19 cellular contexts compared by ENCODE assay signal in genomic region chr2:67295406-67295805, GRCh38.
A peak's percentile ranks its signal among the peaks of the same experiment; 100 is the strongest.
DNase-seq lines count a peak whose midpoint lies in the region; ATAC-seq and TF ChIP-seq lines count a peak whose summit lies in the region.
"Had no signal": no experiment of that assay in that cellular context is flagged by ENCODE, and none has a peak within 500 bp of the region (broad histone marks: within the 10 kb centered on the region; RNA-seq: fewer than 3 reads in every experiment).

No MANE protein-coding gene starts in this region.

- H3K79me2 ChIP-seq in neural cell (replicated peaks; ENCODE audit: insufficient read depth, low read length): no peaks in the 10 kb centered on the region

- TF ChIP-seq POLR2A in IMR-90 (IDR thresholded peaks at IDR 0.05; ENCODE audit: low read depth, low read length): no peak

- no peak for TF ChIP-seq EP300 in neural cell (conservative IDR thresholded peaks at IDR 0.05; ENCODE audit: poor library complexity, severe bottlenecking)

- H3K79me1 ChIP-seq in IMR-90 (ENCODE audit: low read depth in 1 of 2, low read length in 2 of 2): no peaks in the 10 kb centered on the region; a peak in 1 of 4 replicates

- intact Hi-C loops in IMR-90 (cut with micrococcal nuclease): loop anchor here (2.0 kb wide), 1 partner anchor 13 kb away; no protein-coding TSS in a partner anchor
- intact Hi-C loops in activated T-helper 1 cell treated with anti-CD3 and anti-CD28 coated beads, Interleukin-12 subunit alpha, Interleukin-12 subunit beta, Interleukin-2, Interleukin-4 antibody, amounts not matched to agents 30 ng/mL and 10 ng/mL and 1 ng/mL, durations not matched to agents 14 hours and 24 hours and 36 hours (cut with micrococcal nuclease): no loop called here

- H3K9ac ChIP-seq in IMR-90 (ENCODE audit: low read depth, low read length) (no peak overlapping the region), neural cell (ENCODE audit: low read length) (peak overlapping the region; percentile 6)

- H3K27me3 Mint-ChIP-seq in activated T-helper 1 cell treated with anti-CD3 and anti-CD28 coated beads, Interleukin-12 subunit alpha, Interleukin-12 subunit beta, Interleukin-2, Interleukin-4 antibody, amounts not matched to agents 30 ng/mL and 10 ng/mL and 1 ng/mL, durations not matched to agents 14 hours and 24 hours and 36 hours (ENCODE audit: insufficient read depth): peaks cover 2% of the 10 kb centered on the region
- H3K27me3 Mint-ChIP-seq in activated CD4-positive, alpha-beta T cell treated with anti-CD3 and anti-CD28 coated beads, Interleukin-2, amount 10 ng/mL, durations not matched to agents 7 days and 5 days: no peaks in the 10 kb centered on the region

- H2BK15ac ChIP-seq in IMR-90 (ENCODE audit: low read depth, low read length): no peak overlapping the region

- peak; percentile 49 for ATAC-seq in IMR-90 (ENCODE audit: low read depth)
- ATAC-seq: CD8-positive, alpha-beta T cell had no signal

- H3K23ac ChIP-seq in IMR-90 (ENCODE audit: low read depth, low read length): no peak overlapping the region

- H3K4ac ChIP-seq in IMR-90 (ENCODE audit: low read depth, low read length): no peak overlapping the region

- BruUV-seq in IMR-90 (replicated peaks; lab: Mats Ljungman, UMichigan): no TSS peak

- no peaks in the 10 kb centered on the region for H3K36me3 Mint-ChIP-seq in activated T-helper 1 cell treated with anti-CD3 and anti-CD28 coated beads, Interleukin-12 subunit alpha, Interleukin-12 subunit beta, Interleukin-2, Interleukin-4 antibody, amounts not matched to agents 30 ng/mL and 10 ng/mL and 1 ng/mL, durations not matched to agents 14 hours and 24 hours and 36 hours (ENCODE audit: low read depth)
- no peaks in the 10 kb centered on the region for H3K36me3 Mint-ChIP-seq in activated CD4-positive, alpha-beta T cell treated with anti-CD3 and anti-CD28 coated beads, Interleukin-2, amount 10 ng/mL, durations not matched to agents 7 days and 5 days (ENCODE audit: low read depth)
- H3K36me3 Mint-ChIP-seq: CD8-positive, alpha-beta T cell had no signal

- H3K36me3 ChIP-seq in IMR-90 (ENCODE audit: control insufficient read depth, insufficient read depth, low read length): no peaks in the 10 kb centered on the region
- H3K36me3 ChIP-seq in neural cell (ENCODE audit: insufficient read depth, low read length): no peaks in the 10 kb centered on the region

- peak overlapping the region; percentile 11; the same call in 1 of the 2 replicates for H3K4me2 ChIP-seq in IMR-90 (ENCODE audit: low read depth, low read length)
- H3K4me2 ChIP-seq in neural cell (ENCODE audit: low read length): peak overlapping the region; percentile 28

- H2AK5ac ChIP-seq in IMR-90 (ENCODE audit: low read depth, low read length): no peak overlapping the region

- in situ Hi-C loops in IMR-90 (cut with MboI; ENCODE audit: low sequenced_read_pairs): no loop called here

- no peak overlapping the region for H3K27ac ChIP-seq in IMR-90 (ENCODE audit: insufficient read depth, low read length)
- peak overlapping the region; percentile 53 for H3K27ac ChIP-seq in caudate nucleus (ENCODE audit: low read depth, low read length)
- H3K27ac ChIP-seq in neural cell (ENCODE audit: low read length): peak overlapping the region; percentile 67

- H3K56ac ChIP-seq in IMR-90 (ENCODE audit: extremely low read depth, insufficient read depth, low read length): no peak overlapping the region

- H4K8ac ChIP-seq in IMR-90 (ENCODE audit: low read depth in 2 of 2, low read length in 2 of 2): peak overlapping the region in 1 of 2 experiments; percentile 11; a peak in 2 of 4 replicates

- H3K27ac Mint-ChIP-seq in activated T-helper 1 cell treated with anti-CD3 and anti-CD28 coated beads, Interleukin-12 subunit alpha, Interleukin-12 subunit beta, Interleukin-2, Interleukin-4 antibody, amounts not matched to agents 30 ng/mL and 10 ng/mL and 1 ng/mL, durations not matched to agents 14 hours and 24 hours and 36 hours: no peak overlapping the region
- no peak overlapping the region for H3K27ac Mint-ChIP-seq in activated CD4-positive, alpha-beta T cell treated with anti-CD3 and anti-CD28 coated beads, Interleukin-2, amount 10 ng/mL, durations not matched to agents 7 days and 5 days
- H3K27ac Mint-ChIP-seq: CD8-positive, alpha-beta T cell had no signal

- no peaks in the 10 kb centered on the region for H3K27me3 ChIP-seq in IMR-90 (ENCODE audit: control insufficient read depth, insufficient read depth, low read length)
- no peaks in the 10 kb centered on the region for H3K27me3 ChIP-seq in neural cell (ENCODE audit: insufficient read depth, low read depth, low read length)

- no peaks in the 10 kb centered on the region for H3F3A ChIP-seq in neural cell (ENCODE audit: insufficient read depth, low read length, poor library complexity, severe bottlenecking)

- H4K20me1 ChIP-seq in IMR-90 (ENCODE audit: insufficient read depth, low read length) (no peaks in the 10 kb centered on the region), neural cell (ENCODE audit: insufficient read depth) (no peaks in the 10 kb centered on the region)

- H3K9me3 Mint-ChIP-seq in activated T-helper 1 cell treated with anti-CD3 and anti-CD28 coated beads, Interleukin-12 subunit alpha, Interleukin-12 subunit beta, Interleukin-2, Interleukin-4 antibody, amounts not matched to agents 30 ng/mL and 10 ng/mL and 1 ng/mL, durations not matched to agents 14 hours and 24 hours and 36 hours: no peaks in the 10 kb centered on the region
- no peaks in the 10 kb centered on the region for H3K9me3 Mint-ChIP-seq in activated CD4-positive, alpha-beta T cell treated with anti-CD3 and anti-CD28 coated beads, Interleukin-2, amount 10 ng/mL, durations not matched to agents 7 days and 5 days
- H3K9me3 Mint-ChIP-seq: CD8-positive, alpha-beta T cell had no signal

- no CpG with 5 or more reads among the region's 2 CpGs for WGBS in IMR-90 (ENCODE audit: extremely low coverage in 2 of 2, insufficient read length in 1 of 2), 2 experiments

- dilution Hi-C loops in IMR-90 (cut with HindIII; ENCODE audit: low sequenced_read_pairs, unreplicated experiment): no loop called here

- H3K9me2 ChIP-seq in neural cell (ENCODE audit: insufficient read depth, low read length): no peaks in the 10 kb centered on the region

- H2BK20ac ChIP-seq in IMR-90 (ENCODE audit: low read depth, low read length): peak overlapping the region; percentile 68; the same call in 1 of the 2 replicates

- H3K4me3 ChIP-seq in IMR-90 (ENCODE audit: insufficient read depth, low read depth, low read length): no peak overlapping the region
- peak overlapping the region; percentile 40 for H3K4me3 ChIP-seq in neural cell (ENCODE audit: low read length)

- POLR2A ChIA-PET in IMR-90 (lab: Charles Lee; ENCODE audit: unreplicated experiment): no interaction called here
- POLR2A ChIA-PET in activated CD4-positive, alpha-beta T cell treated with anti-CD3 and anti-CD28 coated beads, Interleukin-2, amount 10 ng/mL, durations not matched to agents 7 days and 5 days (lab: Charles Lee): no interaction called here

- H3K9me3 ChIP-seq in IMR-90 (ENCODE audit: control insufficient read depth, insufficient read depth, low read length) (no peaks in the 10 kb centered on the region), neural cell (ENCODE audit: low read length) (no peaks in the 10 kb centered on the region)

- no peak overlapping the region; the same call in 1 of the 2 replicates for H4K5ac ChIP-seq in IMR-90 (ENCODE audit: low read depth, low read length)

- peaks cover 10% of the 10 kb centered on the region; the same call in 1 of the 2 replicates for H3K9me1 ChIP-seq in IMR-90 (ENCODE audit: insufficient read depth, low read length)

- no peak overlapping the region; the same call in 1 of the 2 replicates for H3K18ac ChIP-seq in IMR-90 (ENCODE audit: low read depth, low read length)

- no peak for DNase-seq in IMR-90
- peak in 2 of 61 donors; percentile 6 to 10 for DNase-seq in caudate nucleus (lab: John Stamatoyannopoulos, UW)
- DNase-seq in activated T-helper 1 cell treated with anti-CD3 and anti-CD28 coated beads, Interleukin-12 subunit alpha, Interleukin-12 subunit beta, Interleukin-2, Interleukin-4 antibody, amounts not matched to agents 30 ng/mL and 10 ng/mL and 1 ng/mL, durations not matched to agents 14 hours and 24 hours and 36 hours (ENCODE audit: low spot score): no peak
- no peak for DNase-seq in NCI-H748 (lab: John Stamatoyannopoulos, UW; ENCODE audit: unreplicated experiment)
- DNase-seq in activated CD4-positive, alpha-beta T cell treated with anti-CD3 and anti-CD28 coated beads, Interleukin-2, amount 10 ng/mL, durations not matched to agents 7 days and 5 days: no peak
- no peak for DNase-seq in SKM-1 treated with dmso at 0.1 percent for 144 hours (lab: John Stamatoyannopoulos, UW; ENCODE audit: unreplicated experiment)
- DNase-seq: AML-193; CD8-positive, alpha-beta T cell; DMS53; EL; GF-D8; Karpas-422; MV-4-11; NCI-H1105 treated with DMSO at 0.1 percent for 48 hours; NCI-H2029 treated with DMSO at 0.1 percent for 48 hours; NCI-H345; NCI-H524; SHP77 had no signal

- no peak overlapping the region for H2AK9ac ChIP-seq in IMR-90 (replicated peaks; ENCODE audit: low read depth, low read length, poor library complexity)

- TF ChIP-seq RAD21 in IMR-90 (IDR thresholded peaks at IDR 0.05; ENCODE audit: low read length) (no peak), neural cell (conservative IDR thresholded peaks at IDR 0.05) (no peak)

- H4K91ac ChIP-seq in IMR-90 (ENCODE audit: insufficient read depth, low read depth, low read length): peak overlapping the region; percentile 19; the same call in 1 of the 2 replicates

- H2AFZ ChIP-seq in IMR-90 (replicated peaks; ENCODE audit: low read length, poor library complexity): no peak overlapping the region
- no peak overlapping the region for H2AFZ ChIP-seq in neural cell (ENCODE audit: low read depth, low read length)

- H2BK120ac ChIP-seq in IMR-90 (ENCODE audit: low read depth, low read length): peak overlapping the region; percentile 72; the same call in 1 of the 2 replicates

- TF ChIP-seq CTCF in IMR-90 (conservative IDR thresholded peaks at IDR 0.05; ENCODE audit: low read depth, low read length) (no peak), neural cell (IDR thresholded peaks at IDR 0.05; ENCODE audit: poor library complexity, severe bottlenecking) (no peak)

- no peaks in the 10 kb centered on the region for H3K4me1 Mint-ChIP-seq in activated T-helper 1 cell treated with anti-CD3 and anti-CD28 coated beads, Interleukin-12 subunit alpha, Interleukin-12 subunit beta, Interleukin-2, Interleukin-4 antibody, amounts not matched to agents 30 ng/mL and 10 ng/mL and 1 ng/mL, durations not matched to agents 14 hours and 24 hours and 36 hours (ENCODE audit: low read depth)
- no peaks in the 10 kb centered on the region for H3K4me1 Mint-ChIP-seq in activated CD4-positive, alpha-beta T cell treated with anti-CD3 and anti-CD28 coated beads, Interleukin-2, amount 10 ng/mL, durations not matched to agents 7 days and 5 days

- peak overlapping the region; percentile 37; the same call in 1 of the 2 replicates for H3K14ac ChIP-seq in IMR-90 (replicated peaks; ENCODE audit: low read depth, low read length)

- peaks cover 11% of the 10 kb centered on the region for H3K4me1 ChIP-seq in IMR-90 (ENCODE audit: control insufficient read depth, insufficient read depth, low read length)

- CTCF ChIA-PET in IMR-90 (lab: Yijun Ruan, JAX): no interaction called here
- CTCF ChIA-PET in activated CD4-positive, alpha-beta T cell treated with anti-CD3 and anti-CD28 coated beads, Interleukin-2, amount 10 ng/mL, durations not matched to agents 7 days and 5 days (lab: Charles Lee): no interaction called here

- H2BK5ac ChIP-seq in IMR-90 (ENCODE audit: low read depth, low read length, poor library complexity, severe bottlenecking): peak overlapping the region; percentile 49

- no peak overlapping the region for H3K4me3 Mint-ChIP-seq in activated T-helper 1 cell treated with anti-CD3 and anti-CD28 coated beads, Interleukin-12 subunit alpha, Interleukin-12 subunit beta, Interleukin-2, Interleukin-4 antibody, amounts not matched to agents 30 ng/mL and 10 ng/mL and 1 ng/mL, durations not matched to agents 14 hours and 24 hours and 36 hours
- H3K4me3 Mint-ChIP-seq in activated CD4-positive, alpha-beta T cell treated with anti-CD3 and anti-CD28 coated beads, Interleukin-2, amount 10 ng/mL, durations not matched to agents 7 days and 5 days: no peak overlapping the region
- H3K4me3 Mint-ChIP-seq: CD8-positive, alpha-beta T cell had no signal
